9 cellular contexts compared by ENCODE assay signal in the genomic region with DNA sequence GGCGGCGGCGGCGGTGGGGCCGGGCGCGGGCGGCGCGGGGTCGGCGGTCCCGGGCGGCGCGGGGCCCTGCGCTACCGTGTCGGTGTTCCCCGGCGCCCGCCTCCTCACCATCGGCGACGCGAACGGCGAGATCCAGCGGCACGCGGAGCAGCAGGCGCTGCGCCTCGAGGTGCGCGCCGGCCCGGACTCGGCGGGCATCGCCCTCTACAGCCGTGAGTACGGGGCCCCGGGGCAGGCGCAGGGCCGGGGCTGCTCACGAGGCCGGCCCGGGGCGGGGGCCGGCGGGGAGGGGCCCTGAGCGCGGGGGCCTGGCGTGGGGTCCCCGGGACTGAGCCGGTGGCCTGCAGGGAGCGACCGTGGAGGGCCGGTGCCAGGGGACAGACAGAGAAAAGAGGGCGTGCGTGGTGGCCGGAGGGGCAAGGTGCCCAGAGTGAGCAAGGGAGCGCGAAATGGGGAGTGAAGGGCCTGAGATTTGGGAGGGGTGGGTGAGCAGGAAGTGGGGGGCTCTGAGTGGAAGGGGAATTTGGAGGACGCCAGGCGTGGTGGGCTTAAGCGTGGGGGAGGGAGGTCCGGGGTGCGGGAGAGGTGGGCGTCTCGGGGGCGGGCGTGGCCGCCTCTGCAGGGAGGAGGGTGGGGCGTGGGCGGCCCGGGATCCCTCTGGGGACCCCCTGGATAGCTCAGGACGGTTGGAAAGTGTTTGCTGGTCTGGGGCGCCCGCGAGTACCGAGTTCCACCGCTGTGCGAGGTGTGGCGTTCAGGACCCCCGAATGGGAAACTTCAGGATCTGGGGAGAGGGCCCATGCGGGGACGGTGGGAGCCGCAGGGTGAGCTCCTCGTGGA. TPM values are rescaled to one million over a fixed set of nuclear protein-coding genes. Genes with fewer than 3 reads are reported as not detected.
DNase-seq lines count a peak whose midpoint lies in the region; ATAC-seq and TF ChIP-seq lines count a peak whose summit lies in the region.
"Had no signal": no experiment of that assay in that cellular context is flagged by ENCODE, and none has a peak within 500 bp of the region (broad histone marks: within the 10 kb centered on the region; RNA-seq: fewer than 3 reads in every experiment).

No MANE protein-coding gene starts in this region.

- peak; percentile 7 for ATAC-seq in HG03135 (IDR thresholded peaks at IDR 0.05; ENCODE audit: unreplicated experiment)
- no peak for ATAC-seq in lung (ENCODE audit: insufficient read depth, low FRiP score)
- peak; percentile 7 for ATAC-seq in stimulated activated memory B cell treated with anti-CD40 and anti-IgM and Interleukin-4, amounts not matched to agents 10 μg/mL and 1 μg/mL and 100 μg/mL, for 72 hours

- peaks cover 81% of the 10 kb centered on the region for H3K4me1 Mint-ChIP-seq in dendritic cell treated with granulocyte-macrophage colony-stimulating factor and Interleukin-4, amounts not matched to agents 40 ng/mL and 50 ng/mL, for 4 days (ENCODE audit: low read depth)
- peaks cover 69% of the 10 kb centered on the region for H3K4me1 Mint-ChIP-seq in stimulated activated memory B cell treated with anti-CD40 and anti-IgM and Interleukin-4, amounts not matched to agents 10 μg/mL and 1 μg/mL and 100 μg/mL, for 72 hours

- H3K27ac ChIP-seq in WERI-Rb-1: peak overlapping the region; percentile 87
- peak overlapping the region; percentile 59 to 78 for H3K27ac ChIP-seq in lung (ENCODE audit: low read depth in 1 of 2, low read length in 1 of 2)

- H3K4me3 ChIP-seq in WERI-Rb-1 (ENCODE audit: low read depth, low read length) (peak overlapping the region; percentile 79), lung (peak overlapping the region; percentile 73)

- H3K9me3 ChIP-seq in WERI-Rb-1 (ENCODE audit: severe bottlenecking) (no peaks in the 10 kb centered on the region), lung (ENCODE audit: control insufficient read depth in 2 of 2, insufficient read depth in 1 of 2, low read length in 1 of 2) (no peaks in the 10 kb centered on the region)

- intact Hi-C loops in dendritic cell treated with granulocyte-macrophage colony-stimulating factor and Interleukin-4, amounts not matched to agents 40 ng/mL and 50 ng/mL, for 4 days (cut with micrococcal nuclease): loop anchor here (1.0 to 5.0 kb wide), 2 partner anchors 35 to 56 kb away; a partner anchor contains a TSS

- H3K36me3 Mint-ChIP-seq in dendritic cell treated with granulocyte-macrophage colony-stimulating factor and Interleukin-4, amounts not matched to agents 40 ng/mL and 50 ng/mL, for 4 days (ENCODE audit: low read depth): peaks cover 40% of the 10 kb centered on the region
- no peaks in the 10 kb centered on the region for H3K36me3 Mint-ChIP-seq in stimulated activated memory B cell treated with anti-CD40 and anti-IgM and Interleukin-4, amounts not matched to agents 10 μg/mL and 1 μg/mL and 100 μg/mL, for 72 hours

- H3K9me3 Mint-ChIP-seq in dendritic cell treated with granulocyte-macrophage colony-stimulating factor and Interleukin-4, amounts not matched to agents 40 ng/mL and 50 ng/mL, for 4 days: no peaks in the 10 kb centered on the region
- no peaks in the 10 kb centered on the region for H3K9me3 Mint-ChIP-seq in stimulated activated memory B cell treated with anti-CD40 and anti-IgM and Interleukin-4, amounts not matched to agents 10 μg/mL and 1 μg/mL and 100 μg/mL, for 72 hours

- peaks cover 0 to 5% of the 10 kb centered on the region in 2 donors for H3K4me1 ChIP-seq in lung (ENCODE audit: control insufficient read depth in 2 of 2, insufficient read depth in 2 of 2, low read length in 2 of 2)

- TF ChIP-seq CTCF in WERI-Rb-1 (IDR thresholded peaks at IDR 0.05; ENCODE audit: low read depth, low read length) (0 out of 2 replicates have a peak, but pooled peaks have one; percentile 25), lung (IDR thresholded peaks at IDR 0.05; ENCODE audit: control extremely low read depth, extremely low read depth) (no peak)

- H3K27ac Mint-ChIP-seq in dendritic cell treated with granulocyte-macrophage colony-stimulating factor and Interleukin-4, amounts not matched to agents 40 ng/mL and 50 ng/mL, for 4 days: peak overlapping the region; percentile 80
- H3K27ac Mint-ChIP-seq in stimulated activated memory B cell treated with anti-CD40 and anti-IgM and Interleukin-4, amounts not matched to agents 10 μg/mL and 1 μg/mL and 100 μg/mL, for 72 hours: peak overlapping the region; percentile 83

- DNase-seq in DMS 273 (lab: John Stamatoyannopoulos, UW; ENCODE audit: unreplicated experiment): peak; percentile 74
- DNase-seq in DMS 273 treated with DMSO at 0.1 percent for 48 hours (lab: John Stamatoyannopoulos, UW): no peak
- peak; percentile 39 for DNase-seq in WERI-Rb-1
- DNase-seq in lung (ENCODE audit: low spot score): peak; percentile 40
- no peak for DNase-seq in kidney glomerular epithelial cell (lab: John Stamatoyannopoulos, UW)

- peaks cover 25% of the 10 kb centered on the region for H3K36me3 ChIP-seq in WERI-Rb-1
- H3K36me3 ChIP-seq in lung (ENCODE audit: control insufficient read depth in 2 of 2, insufficient read depth in 2 of 2, low read length in 2 of 2): no peaks in the 10 kb centered on the region

- 0% methylated on average over 59 to 91 of the region's 91 CpGs for WGBS in lung, 2 donors

- no peaks in the 10 kb centered on the region for H3K27me3 Mint-ChIP-seq in dendritic cell treated with granulocyte-macrophage colony-stimulating factor and Interleukin-4, amounts not matched to agents 40 ng/mL and 50 ng/mL, for 4 days
- H3K27me3 Mint-ChIP-seq in stimulated activated memory B cell treated with anti-CD40 and anti-IgM and Interleukin-4, amounts not matched to agents 10 μg/mL and 1 μg/mL and 100 μg/mL, for 72 hours: no peaks in the 10 kb centered on the region

- H3K27me3 ChIP-seq in WERI-Rb-1 (ENCODE audit: insufficient read depth, low read depth, severe bottlenecking): no peaks in the 10 kb centered on the region
- no peaks in the 10 kb centered on the region for H3K27me3 ChIP-seq in lung (ENCODE audit: control insufficient read depth, insufficient read depth)

- peak overlapping the region; percentile 79 for H3K4me3 Mint-ChIP-seq in dendritic cell treated with granulocyte-macrophage colony-stimulating factor and Interleukin-4, amounts not matched to agents 40 ng/mL and 50 ng/mL, for 4 days
- peak overlapping the region; percentile 80 for H3K4me3 Mint-ChIP-seq in stimulated activated memory B cell treated with anti-CD40 and anti-IgM and Interleukin-4, amounts not matched to agents 10 μg/mL and 1 μg/mL and 100 μg/mL, for 72 hours

RNA-seq across cellular contexts. Expression of a gene that starts 0.6 kb away (rescaled TPM):
- total RNA-seq in lung: 10 to 100 TPM; 19.9 to 35.5 TPM
- 10 to 100 TPM; 24.8 to 30.9 TPM for polyA plus RNA-seq in lung

RNA-seq across cellular contexts. Expression of a gene that starts 23.7 kb away (rescaled TPM):
- 1 to 10 TPM; 7.5 to 9.0 TPM for total RNA-seq in lung
- polyA plus RNA-seq in lung: 10 to 100 TPM in 1 of 2 donors, 1 to 10 TPM in 1; 4.2 to 48.7 TPM
- total RNA-seq: glomerular endothelial cell had no signal

RNA-seq across cellular contexts. Expression of a gene that starts 35.9 kb away (rescaled TPM):
- total RNA-seq in lung: 10 to 100 TPM; 30.6 to 37.2 TPM
- polyA plus RNA-seq in lung: 10 to 100 TPM; 25.8 to 49.8 TPM

RNA-seq across cellular contexts. Expression of a gene that starts 56.5 kb away (rescaled TPM):
- 10 to 100 TPM; 54.7 to 73.9 TPM for total RNA-seq in lung
- polyA plus RNA-seq in lung: 10 to 100 TPM; 60.9 to 77.8 TPM

RNA-seq across cellular contexts. Expression of a gene that starts 56.7 kb away (rescaled TPM):
- 10 to 100 TPM; 17.7 to 20.4 TPM for total RNA-seq in lung
- 10 to 100 TPM; 15.6 to 16.8 TPM for polyA plus RNA-seq in lung

Comparison
In these comparisons a context has a peak if more than half of its experiments do, and no peak if none do; other contexts are left out.
1. DNase-seq: peak in DMS 273 (single experiment), WERI-Rb-1 (single experiment) and lung (single experiment); none in DMS 273 treated with DMSO at 0.1 percent for 48 hours (single experiment) and kidney glomerular epithelial cell (single experiment).